In genomic region chr1:15682886-15683410, GRCh38 we compare ENCODE assay signal across 13 cellular contexts. TPM values are rescaled to one million over a fixed set of nuclear protein-coding genes. Genes with fewer than 3 reads are reported as not detected.
DNase-seq lines count a peak whose midpoint lies in the region; ATAC-seq, FAIRE-seq and TF ChIP-seq lines count a peak whose summit lies in the region.
"Had no signal": no experiment of that assay in that cellular context is flagged by ENCODE, and none has a peak within 500 bp of the region (broad histone marks: within the 10 kb centered on the region; RNA-seq: fewer than 3 reads in every experiment).

No MANE protein-coding gene starts in this region.

- no peak for DNase-seq in A549 (ENCODE audit: low read depth in 1 of 2, low spot score in 1 of 2)
- DNase-seq in natural killer cell treated with Interleukin-12 subunit alpha and Interleukin-12 subunit beta and Interleukin-15 and Interleukin-18, amount 100 ng/mL, for 72 hours (ENCODE audit: low spot score): no peak
- no peak for DNase-seq in NCI-H2171 treated with DMSO at 0.1 percent for 48 hours (lab: John Stamatoyannopoulos, UW)
- DNase-seq in NCI-H1092 (lab: John Stamatoyannopoulos, UW): no peak
- DNase-seq in NCI-H2029 (lab: John Stamatoyannopoulos, UW): no peak
- DNase-seq: foreskin fibroblast, OCI-M1 had no signal

- WGBS in A549 (ENCODE audit: missing lambda C conversion rate): 100% methylated on average over 2 of the region's 4 CpGs

- no peak for FAIRE-seq in A549 (lab: Jason Lieb, UNC)

- ATAC-seq in A549 (no peak), HG02610 (IDR thresholded peaks at IDR 0.05; ENCODE audit: unreplicated experiment) (no peak)
- ATAC-seq in natural killer cell treated with Interleukin-12 subunit alpha and Interleukin-12 subunit beta and Interleukin-15 and Interleukin-18, amount 100 ng/mL, for 72 hours: no peak
- ATAC-seq: body of pancreas had no signal

- H3K27ac ChIP-seq in A549 (peak overlapping the region; percentile 98; a peak in 4 of 6 replicates), HEK293 (ENCODE audit: extremely low read depth, low read depth, low read length) (no peak overlapping the region)

- no peak overlapping the region for H3K4me2 ChIP-seq in A549

- peaks cover 0 to 6% (median 2%) of the 10 kb centered on the region in 5 experiments for H3K9me3 Mint-ChIP-seq in brain
- no peaks in the 10 kb centered on the region for H3K9me3 Mint-ChIP-seq in natural killer cell treated with Interleukin-12 subunit alpha and Interleukin-12 subunit beta and Interleukin-15 and Interleukin-18, amount 100 ng/mL, for 72 hours

- H3K9me3 ChIP-seq in A549 (no peaks in the 10 kb centered on the region), HEK293 (ENCODE audit: control insufficient read depth, insufficient read depth, low read depth, low read length) (no peaks in the 10 kb centered on the region)
- H3K9me3 ChIP-seq: body of pancreas had no signal

- TF ChIP-seq POLR2A in A549 (IDR thresholded peaks at IDR 0.05; ENCODE audit: low read length): no peak

- H3K4me1 ChIP-seq in A549: peaks cover 39% of the 10 kb centered on the region
- no peaks in the 10 kb centered on the region; the same call in 1 of the 2 replicates for H3K4me1 ChIP-seq in HEK293 (ENCODE audit: control insufficient read depth, insufficient read depth, low read length)

- H3K36me3 Mint-ChIP-seq in brain: peaks cover 12% of the 10 kb centered on the region
- no peaks in the 10 kb centered on the region for H3K36me3 Mint-ChIP-seq in natural killer cell treated with Interleukin-12 subunit alpha and Interleukin-12 subunit beta and Interleukin-15 and Interleukin-18, amount 100 ng/mL, for 72 hours

- no peak for TF ChIP-seq EP300 in A549 (IDR thresholded peaks at IDR 0.05)

- no peak overlapping the region for H3K4me3 ChIP-seq in A549
- H3K4me3 ChIP-seq in HEK293 (ENCODE audit: low read depth, low read length): no peak overlapping the region

- H3K27ac Mint-ChIP-seq in brain: peak overlapping the region; percentile 79 to 96 (median 92)
- peak overlapping the region; percentile 77 to 89 for H3K27ac Mint-ChIP-seq in natural killer cell treated with Interleukin-12 subunit alpha and Interleukin-12 subunit beta and Interleukin-15 and Interleukin-18, amount 100 ng/mL, for 72 hours

- H3K4me3 Mint-ChIP-seq in brain: peak overlapping the region; percentile 80 to 87 (median 80)
- peak overlapping the region; percentile 79 for H3K4me3 Mint-ChIP-seq in natural killer cell treated with Interleukin-12 subunit alpha and Interleukin-12 subunit beta and Interleukin-15 and Interleukin-18, amount 100 ng/mL, for 72 hours

- H3K4me1 Mint-ChIP-seq in brain: peaks cover 25% of the 10 kb centered on the region
- peaks cover 24 to 27% of the 10 kb centered on the region in 2 donors for H3K4me1 Mint-ChIP-seq in natural killer cell treated with Interleukin-12 subunit alpha and Interleukin-12 subunit beta and Interleukin-15 and Interleukin-18, amount 100 ng/mL, for 72 hours (ENCODE audit: low read depth in 2 of 2)

- TF ChIP-seq CTCF in A549 (IDR thresholded peaks at IDR 0.05) (no peak), HEK293 (tag by site-specific recombination; IDR thresholded peaks at IDR 0.05) (no peak), brain (conservative IDR thresholded peaks at IDR 0.05) (no peak)

- CTCF ChIA-PET in A549 (lab: Yijun Ruan, JAX): no interaction called here
- CTCF ChIA-PET in HEK293 (lab: Yijun Ruan, JAX): no interaction called here

- POLR2A ChIA-PET in A549 (lab: Yijun Ruan, JAX) (no interaction called here), HEK293 (lab: Yijun Ruan, JAX) (interaction anchor here (0.7 kb wide), 1 partner anchor 271 kb away, joined by 3 read pairs; no protein-coding TSS in a partner anchor)

- no peak for TF ChIP-seq RAD21 in A549 (conservative IDR thresholded peaks at IDR 0.05 in 1 of 2, IDR thresholded peaks at IDR 0.05 in 1 of 2)

- peaks cover 5% of the 10 kb centered on the region for H3K27me3 Mint-ChIP-seq in brain
- H3K27me3 Mint-ChIP-seq in natural killer cell treated with Interleukin-12 subunit alpha and Interleukin-12 subunit beta and Interleukin-15 and Interleukin-18, amount 100 ng/mL, for 72 hours: peaks cover 0 to 2% of the 10 kb centered on the region in 2 donors

- H3K36me3 ChIP-seq in HEK293 (ENCODE audit: control insufficient read depth in 2 of 2, insufficient read depth in 1 of 2, low read length in 2 of 2): peaks cover 0 to 5% of the 10 kb centered on the region in 2 experiments; a peak in 1 of 3 replicates

TF ChIP-seq in A549, 52 proteins besides CTCF, POLR2A, EP300 and RAD21:
- TF ChIP-seq HDAC2 (IDR thresholded peaks at IDR 0.05) (no peak), MAFK (IDR thresholded peaks at IDR 0.05; ENCODE audit: partially characterized antibody) (no peak), HOXB5 (CRISPR knock-in tag; IDR thresholded peaks at IDR 0.05) (no peak), RNF2 (IDR thresholded peaks at IDR 0.05; ENCODE audit: borderline replicate concordance, low read depth) (no peak), BHLHE40 (IDR thresholded peaks at IDR 0.05; ENCODE audit: low read depth, low read length) (no peak), ESRRA (IDR thresholded peaks at IDR 0.05; ENCODE audit: borderline replicate concordance, low read length) (no peak), ZC3H11A (IDR thresholded peaks at IDR 0.05) (no peak)

TF ChIP-seq in HEK293, 187 proteins besides CTCF, POLR2A, EP300 and RAD21 (continues in another document):
- TF ChIP-seq ZNF157 (tag by site-specific recombination; IDR thresholded peaks at IDR 0.05) (no peak), ZNF266 (tag by site-specific recombination; IDR thresholded peaks at IDR 0.05; ENCODE audit: low read depth) (no peak), ZBTB7A (tag by site-specific recombination; IDR thresholded peaks at IDR 0.05; ENCODE audit: low read depth) (no peak), ZNF600 (tag by site-specific recombination; IDR thresholded peaks at IDR 0.05) (peak; percentile 42; the same call in 1 of the 2 replicates), SCRT2 (tag by site-specific recombination; IDR thresholded peaks at IDR 0.05) (no peak), SP3 (tag by site-specific recombination; IDR thresholded peaks at IDR 0.05) (no peak), TSHZ1 (tag by site-specific recombination; IDR thresholded peaks at IDR 0.05; ENCODE audit: borderline replicate concordance) (no peak), ZBTB48 (tag by site-specific recombination; IDR thresholded peaks at IDR 0.05) (peak; percentile 36; the same call in 1 of the 2 replicates)

RNA-seq across cellular contexts. Expression of gene PLEKHM2, which starts 1.2 kb away (rescaled TPM):
- 14.7 and 19.4 TPM in 2 replicates for polyA plus RNA-seq in A549 (2011; rRNA removed)
- 25.4 and 30.6 TPM in 2 replicates for polyA plus RNA-seq in A549 (2012; cell fraction: cytosol; rRNA removed)
- polyA plus RNA-seq in A549 (2012; cell fraction: nucleus; rRNA removed): 57.6 and 64.6 TPM in 2 replicates
- polyA plus RNA-seq in A549 (2017; fragmentation: RNase III; extraction: RNeasy Plus Mini Kit Qiagen cat#74134 plus additional on column Dnase treatment): 20.0 to 21.8 TPM (median 21.5 TPM) in 3 replicates
- 29.1 and 30.6 TPM in 2 replicates for polyA minus RNA-seq in A549 (2011; rRNA and poly(A)+ RNA removed)
- 91.6 TPM for polyA plus RNA-seq in brain (ENCODE audit: insufficient read depth, low read depth, low replicate concordance)
- total RNA-seq in natural killer cell treated with Interleukin-12 subunit alpha and Interleukin-12 subunit beta and Interleukin-15 and Interleukin-18, amount 100 ng/mL, for 72 hours: 10 to 100 TPM; 48.0 to 65.1 TPM

RNA-seq across cellular contexts. Expression of gene SLC25A34, which starts 53.1 kb away (rescaled TPM):
- polyA plus RNA-seq in A549 (2011; rRNA removed): 0.12 and 0.19 TPM in 2 replicates
- polyA plus RNA-seq in A549 (2012; cell fraction: cytosol; rRNA removed): 0.19 and 0.22 TPM in 2 replicates
- 1.2 and 2.0 TPM in 2 replicates for polyA plus RNA-seq in A549 (2012; cell fraction: nucleus; rRNA removed)
- 0.19 to 0.31 TPM (median 0.26 TPM) in 3 replicates for polyA plus RNA-seq in A549 (2017; fragmentation: RNase III; extraction: RNeasy Plus Mini Kit Qiagen cat#74134 plus additional on column Dnase treatment)
- not detected in 2 replicates for polyA minus RNA-seq in A549 (2011; rRNA and poly(A)+ RNA removed)
- polyA plus RNA-seq in brain (ENCODE audit: insufficient read depth, low read depth, low replicate concordance): 3.9 TPM
- 1 to 10 TPM in 1 of 2 donors, under 1 TPM in 1; 0.88 to 1.9 TPM for total RNA-seq in natural killer cell treated with Interleukin-12 subunit alpha and Interleukin-12 subunit beta and Interleukin-15 and Interleukin-18, amount 100 ng/mL, for 72 hours

RNA-seq across cellular contexts. Expression of gene TMEM82, which starts 59.4 kb away (rescaled TPM):
- polyA plus RNA-seq in A549 (2011; rRNA removed): not detected in 2 replicates
- 0.04 and 0.09 TPM in 2 replicates for polyA plus RNA-seq in A549 (2012; cell fraction: cytosol; rRNA removed)
- polyA plus RNA-seq in A549 (2012; cell fraction: nucleus; rRNA removed): 0.17 TPM in 1 of 2 replicates, not detected in the other
- not detected in 3 replicates for polyA plus RNA-seq in A549 (2017; fragmentation: RNase III; extraction: RNeasy Plus Mini Kit Qiagen cat#74134 plus additional on column Dnase treatment)
- polyA minus RNA-seq in A549 (2011; rRNA and poly(A)+ RNA removed): not detected in 2 replicates
- polyA plus RNA-seq in brain (ENCODE audit: insufficient read depth, low read depth, low replicate concordance): not detected
- not detected for total RNA-seq in natural killer cell treated with Interleukin-12 subunit alpha and Interleukin-12 subunit beta and Interleukin-15 and Interleukin-18, amount 100 ng/mL, for 72 hours
- total RNA-seq: body of pancreas, lung had no signal
- polyA plus RNA-seq: lung, thymus had no signal
